Comparison of ENCODE assay signal across 19 cellular contexts in genomic region chr10:119778776-119779445, GRCh38.
"Had no signal": no experiment of that assay in that cellular context is flagged by ENCODE, and none has a peak within 500 bp of the region (broad histone marks: within the 10 kb centered on the region; RNA-seq: fewer than 3 reads in every experiment).

No MANE protein-coding gene starts in this region.

- H2AFZ ChIP-seq: neural progenitor cell had no signal

- H3K36me3 Mint-ChIP-seq: natural killer cell treated with Interleukin-12 subunit alpha and Interleukin-12 subunit beta and Interleukin-15 and Interleukin-18, amount 100 ng/mL, for 72 hours had no signal

- H3K4me1 ChIP-seq: colonic mucosa, neural progenitor cell, right atrium auricular region, suprapubic skin, thyroid gland, upper lobe of left lung, uterus had no signal

- H3K4me1 Mint-ChIP-seq: neural progenitor cell had no signal

- H3K27me3 ChIP-seq: colonic mucosa, heart right ventricle, neural progenitor cell, ovary, right atrium auricular region, suprapubic skin, thyroid gland, upper lobe of left lung, uterus had no signal

- H3K9me3 Mint-ChIP-seq: natural killer cell treated with Interleukin-12 subunit alpha and Interleukin-12 subunit beta and Interleukin-15 and Interleukin-18, amount 100 ng/mL, for 72 hours; neural progenitor cell had no signal

- H3K27ac Mint-ChIP-seq: neural progenitor cell had no signal

- DNase-seq: colonic mucosa; dermis blood vessel endothelial cell; foreskin melanocyte; heart right ventricle; hypothalamus; kidney glomerular epithelial cell; nucleus accumbens; ovary; small intestine; stimulated activated CD4-positive, alpha-beta T cell treated with anti-CD3 and anti-CD28 coated beads, Interleukin-12 subunit alpha, Interleukin-12 subunit beta, amount 100 ng/mL, for 4 hours; stimulated activated CD4-positive, alpha-beta T cell treated with anti-CD3 and anti-CD28 coated beads, Interleukin-2, amount 100 ng/mL, for 48 hours; stimulated activated naive CD8-positive, alpha-beta T cell treated with anti-CD3 and anti-CD28 coated beads, Interleukin-15, Interleukin-2, amounts not matched to agents 100 U/mL and 50 U/mL, for 24 hours; thyroid gland; upper lobe of left lung; uterus had no signal

- H3K27ac ChIP-seq: colonic mucosa, heart right ventricle, neural progenitor cell, ovary, right atrium auricular region, suprapubic skin, thyroid gland, upper lobe of left lung, uterus had no signal

- ATAC-seq: heart right ventricle; natural killer cell treated with Interleukin-12 subunit alpha and Interleukin-12 subunit beta and Interleukin-15 and Interleukin-18, amount 100 ng/mL, for 72 hours; stimulated activated naive CD8-positive, alpha-beta T cell treated with anti-CD3 and anti-CD28 coated beads, Interleukin-15, Interleukin-2, amounts not matched to agents 100 U/mL and 50 U/mL, for 24 hours had no signal

- H3K9me3 ChIP-seq: colonic mucosa, heart right ventricle, ovary, right atrium auricular region, suprapubic skin, thyroid gland, upper lobe of left lung, uterus had no signal

- H3K36me3 ChIP-seq: colonic mucosa, heart right ventricle, neural progenitor cell, ovary, right atrium auricular region, suprapubic skin, thyroid gland, upper lobe of left lung, uterus had no signal

- H3K4me3 Mint-ChIP-seq: natural killer cell treated with Interleukin-12 subunit alpha and Interleukin-12 subunit beta and Interleukin-15 and Interleukin-18, amount 100 ng/mL, for 72 hours; neural progenitor cell had no signal

- H3K4me3 ChIP-seq: colonic mucosa, heart right ventricle, neural progenitor cell, ovary, right atrium auricular region, suprapubic skin, thyroid gland, upper lobe of left lung, uterus had no signal

- H3K27me3 Mint-ChIP-seq: natural killer cell treated with Interleukin-12 subunit alpha and Interleukin-12 subunit beta and Interleukin-15 and Interleukin-18, amount 100 ng/mL, for 72 hours had no signal
